11 cellular contexts compared by ENCODE assay signal in the genomic region with DNA sequence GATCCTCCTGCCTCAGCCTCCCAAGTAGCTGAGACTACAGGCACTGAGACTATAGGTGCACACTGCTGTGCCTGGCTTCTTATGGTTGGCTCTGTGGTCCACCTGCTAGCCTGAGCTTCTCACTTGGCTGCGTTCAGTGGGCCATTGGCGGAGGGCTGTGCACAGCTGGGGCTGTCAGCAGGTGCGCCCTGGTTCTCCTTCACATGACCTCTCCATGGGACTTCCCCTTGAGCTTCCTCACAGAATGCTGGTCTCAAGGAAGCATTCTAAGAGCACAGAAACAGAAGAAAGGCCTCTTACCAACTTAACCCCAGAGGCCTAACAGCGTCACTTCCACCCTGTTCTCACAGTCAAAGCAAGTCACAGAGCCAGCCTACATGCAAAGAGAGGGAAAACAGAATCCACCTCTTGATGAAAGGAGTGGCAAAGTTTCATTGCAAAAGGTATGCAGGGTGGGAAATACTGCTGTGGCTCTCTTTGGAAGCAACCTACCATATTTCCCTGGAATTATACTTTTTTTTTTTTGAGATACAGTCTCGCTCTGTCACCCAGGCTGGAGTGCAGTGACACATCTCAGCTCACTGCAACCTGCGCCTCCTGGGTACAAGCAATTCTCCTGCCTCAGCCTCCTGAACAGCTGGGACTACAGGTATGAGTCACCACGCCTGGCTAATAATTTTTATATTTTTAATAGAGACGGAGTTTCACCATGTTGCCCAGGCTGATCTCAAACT. TPM values are rescaled to one million over a fixed set of nuclear protein-coding genes. Genes with fewer than 3 reads are reported as not detected.
DNase-seq lines count a peak whose midpoint lies in the region; ATAC-seq, FAIRE-seq and TF ChIP-seq lines count a peak whose summit lies in the region.
"Had no signal": no experiment of that assay in that cellular context is flagged by ENCODE, and none has a peak within 500 bp of the region (broad histone marks: within the 10 kb centered on the region; RNA-seq: fewer than 3 reads in every experiment).

No MANE protein-coding gene starts in this region.

- no peaks in the 10 kb centered on the region for H3K27me3 ChIP-seq in Caco-2 (replicated peaks; ENCODE audit: control insufficient read depth, insufficient read depth, low read length)

- peaks cover 57% of the 10 kb centered on the region for H3K36me3 Mint-ChIP-seq in activated naive CD8-positive, alpha-beta T cell treated with anti-CD3 and anti-CD28 coated beads, Interleukin-2, amount 50 U/mL, for 24 hours (ENCODE audit: low read depth)
- H3K36me3 Mint-ChIP-seq in Caco-2 (ENCODE audit: insufficient read depth, unreplicated experiment): peaks cover 11% of the 10 kb centered on the region

- intact Hi-C loops in Caco-2 (cut with micrococcal nuclease; ENCODE audit: unreplicated experiment): no loop called here

- CTCF ChIA-PET in Caco-2 (lab: Charles Lee): no interaction called here

- H3K4me1 Mint-ChIP-seq in activated naive CD8-positive, alpha-beta T cell treated with anti-CD3 and anti-CD28 coated beads, Interleukin-2, amount 50 U/mL, for 24 hours: peaks cover 37% of the 10 kb centered on the region
- no peaks in the 10 kb centered on the region for H3K4me1 Mint-ChIP-seq in Caco-2 (ENCODE audit: low read depth, unreplicated experiment)

- peak; percentile 100 for FAIRE-seq in GM12892 (lab: Jason Lieb, UNC)

- no peaks in the 10 kb centered on the region for H3K4me1 ChIP-seq in Caco-2

- H3K27ac Mint-ChIP-seq in activated naive CD8-positive, alpha-beta T cell treated with anti-CD3 and anti-CD28 coated beads, Interleukin-2, amount 50 U/mL, for 24 hours: peak overlapping the region; percentile 75
- H3K27ac Mint-ChIP-seq in Caco-2 (ENCODE audit: unreplicated experiment): no peak overlapping the region

- peak; percentile 79 for DNase-seq in GM12892 (ENCODE audit: insufficient read length)
- peak; percentile 18 for DNase-seq in activated naive CD8-positive, alpha-beta T cell treated with anti-CD3 and anti-CD28 coated beads, Interleukin-2, amount 50 U/mL, for 24 hours
- DNase-seq in middle frontal gyrus (ENCODE audit: extremely low spot score, low spot score): no peak
- DNase-seq in KBM-7: no peak
- no peak for DNase-seq in SKM-1 (lab: John Stamatoyannopoulos, UW; ENCODE audit: unreplicated experiment)
- DNase-seq in Caco-2: no peak
- DNase-seq: caudate nucleus had no signal

- no peaks in the 10 kb centered on the region for H3K27me3 Mint-ChIP-seq in activated naive CD8-positive, alpha-beta T cell treated with anti-CD3 and anti-CD28 coated beads, Interleukin-2, amount 50 U/mL, for 24 hours
- no peaks in the 10 kb centered on the region for H3K27me3 Mint-ChIP-seq in Caco-2 (ENCODE audit: insufficient read depth, unreplicated experiment)

- no peak overlapping the region for H3K4me3 ChIP-seq in Caco-2 (ENCODE audit: low read depth, low read length)
- H3K4me3 ChIP-seq: lung had no signal

- POLR2A ChIA-PET in Caco-2 (lab: Charles Lee): no interaction called here

- peak; percentile 93 for ATAC-seq in GM19467 (IDR thresholded peaks at IDR 0.05; ENCODE audit: unreplicated experiment)
- ATAC-seq in HG03196 (IDR thresholded peaks at IDR 0.05; ENCODE audit: unreplicated experiment): peak; percentile 92
- ATAC-seq in activated naive CD8-positive, alpha-beta T cell treated with anti-CD3 and anti-CD28 coated beads, Interleukin-2, amount 50 U/mL, for 24 hours: peak; percentile 78
- ATAC-seq: Panc1 had no signal

- in situ Hi-C loops in KBM-7 (cut with MboI; ENCODE audit: low pct_unique_long_range_greater_than_20kb, low sequenced_read_pairs): no loop called here

- H3K36me3 ChIP-seq in Caco-2 (ENCODE audit: control insufficient read depth, insufficient read depth, low read length): no peaks in the 10 kb centered on the region

- peak; percentile 43; the same call in 1 of the 2 replicates for TF ChIP-seq POLR2A in GM12892 (IDR thresholded peaks at IDR 0.05; ENCODE audit: low read depth, low read length)

- H3K9me3 ChIP-seq in Caco-2: peaks cover 3% of the 10 kb centered on the region; the same call in 1 of the 2 replicates

- H3K4me3 Mint-ChIP-seq in activated naive CD8-positive, alpha-beta T cell treated with anti-CD3 and anti-CD28 coated beads, Interleukin-2, amount 50 U/mL, for 24 hours: no peak overlapping the region
- no peak overlapping the region for H3K4me3 Mint-ChIP-seq in Caco-2 (ENCODE audit: unreplicated experiment)

- no peak for TF ChIP-seq CTCF in Caco-2 (IDR thresholded peaks at IDR 0.05; ENCODE audit: insufficient read depth in 1 of 2, low read depth in 1 of 2, low read length in 1 of 2, severe bottlenecking in 1 of 2, unreplicated experiment in 1 of 2)

- H3K9me3 Mint-ChIP-seq in activated naive CD8-positive, alpha-beta T cell treated with anti-CD3 and anti-CD28 coated beads, Interleukin-2, amount 50 U/mL, for 24 hours: no peaks in the 10 kb centered on the region
- no peaks in the 10 kb centered on the region for H3K9me3 Mint-ChIP-seq in Caco-2 (ENCODE audit: unreplicated experiment)

- BruUV-seq in Caco-2 (replicated peaks; lab: Mats Ljungman, UMichigan): no TSS peak

RNA-seq across cellular contexts. Expression of a gene that starts 9.3 kb away (rescaled TPM):
- 13.6 TPM for polyA plus RNA-seq in GM12892 (2012; ENCODE audit: missing spikeins)
- total RNA-seq in Caco-2 (2022): 3.1 and 3.2 TPM in 2 replicates

RNA-seq across cellular contexts. Expression of a gene that starts 30.7 kb away (rescaled TPM):
- polyA plus RNA-seq in GM12892 (2012; ENCODE audit: missing spikeins): 27.1 TPM
- total RNA-seq in Caco-2 (2022): 22.0 and 22.7 TPM in 2 replicates

RNA-seq across cellular contexts. Expression of a gene that starts 43.3 kb away (rescaled TPM):
- polyA plus RNA-seq in GM12892 (2012; ENCODE audit: missing spikeins): 28.7 TPM
- 64.6 and 79.2 TPM in 2 replicates for total RNA-seq in Caco-2 (2022)

Comparison
In these comparisons a context has a peak if more than half of its experiments do, and no peak if none do; other contexts are left out.
1. DNase-seq: peak in GM12892 (single experiment) and activated naive CD8-positive, alpha-beta T cell treated with anti-CD3 and anti-CD28 coated beads, Interleukin-2, amount 50 U/mL, for 24 hours (single experiment); none in middle frontal gyrus (single experiment), KBM-7 (single experiment), SKM-1 (single experiment) and Caco-2 (0 of 2).
2. Peak in every context shown above with its lines, with median percentiles within 50 percentile points of each other: ATAC-seq.